9 cellular contexts compared by ENCODE assay signal in genomic region chr1:205335692-205336091, GRCh38. TPM values are rescaled to one million over a fixed set of nuclear protein-coding genes. Genes with fewer than 3 reads are reported as not detected.
DNase-seq lines count a peak whose midpoint lies in the region; ATAC-seq, FAIRE-seq and TF ChIP-seq lines count a peak whose summit lies in the region.
"Had no signal": no experiment of that assay in that cellular context is flagged by ENCODE, and none has a peak within 500 bp of the region (broad histone marks: within the 10 kb centered on the region; RNA-seq: fewer than 3 reads in every experiment).

No MANE protein-coding gene starts in this region.

- H3K27me3 ChIP-seq in right atrium auricular region (no peaks in the 10 kb centered on the region), small intestine (ENCODE audit: control insufficient read depth in 2 of 2, insufficient read depth in 2 of 2, low read length in 2 of 2) (no peaks in the 10 kb centered on the region)

- no peaks in the 10 kb centered on the region for H3K9me3 ChIP-seq in right atrium auricular region
- no peaks in the 10 kb centered on the region for H3K9me3 ChIP-seq in small intestine (ENCODE audit: control insufficient read depth, low read depth)

- H3K27ac ChIP-seq in right atrium auricular region = no peak overlapping the region
- no peak overlapping the region for H3K27ac ChIP-seq in small intestine (ENCODE audit: low read depth in 1 of 2, low read length in 1 of 2)

- H3K36me3 ChIP-seq in right atrium auricular region = no peaks in the 10 kb centered on the region
- no peaks in the 10 kb centered on the region for H3K36me3 ChIP-seq in small intestine (ENCODE audit: control insufficient read depth in 2 of 2, insufficient read depth in 2 of 2, low read length in 2 of 2)

- H3K4me3 ChIP-seq in right atrium auricular region (no peak overlapping the region), small intestine (ENCODE audit: low read depth in 1 of 2, low read length in 2 of 2) (no peak overlapping the region)

- DNase-seq in NCI-H1417 (lab: John Stamatoyannopoulos, UW) (peak; percentile 78 to 96 (median 92)), NCI-H1417 treated with DMSO at 0.1 percent for 48 hours (lab: John Stamatoyannopoulos, UW) (no peak), NCI-H187 treated with DMSO at 0.1 percent for 48 hours (lab: John Stamatoyannopoulos, UW) (peak; percentile 84), T-helper 22 cell (ENCODE audit: low read depth) (peak; percentile 47), amniotic epithelial cell (ENCODE audit: low read depth) (peak; percentile 69), right atrium auricular region (ENCODE audit: low spot score) (no peak), small intestine (peak; percentile 91)

- no peak for FAIRE-seq in small intestine (lab: Jason Lieb, UNC)
- FAIRE-seq: A204.1 had no signal

- WGBS in small intestine, 3 donors = 1 to 8% (median 3%) methylated on average over 4 of the region's 4 CpGs

- H3K4me1 ChIP-seq in right atrium auricular region (no peaks in the 10 kb centered on the region), small intestine (ENCODE audit: control insufficient read depth in 2 of 2, insufficient read depth in 1 of 2, low read depth in 1 of 2, low read length in 1 of 2) (no peaks in the 10 kb centered on the region)

- no peak for ATAC-seq in HG02885 (IDR thresholded peaks at IDR 0.05; ENCODE audit: poor library complexity, unreplicated experiment)

- TF ChIP-seq CTCF in right atrium auricular region (IDR thresholded peaks at IDR 0.05) = peak; percentile 86 to 90

RNA-seq across cellular contexts. Expression of gene NUAK2, which starts 14.1 kb away (rescaled TPM):
- 1 to 10 TPM in 1 of 2 donors, under 1 TPM in 1; 0.67 to 1.7 TPM for total RNA-seq in right atrium auricular region
- 10 to 100 TPM in 1 of 3 donors, 1 to 10 TPM in 2; 8.5 to 16.2 (median 8.9) TPM for polyA plus RNA-seq in small intestine

RNA-seq across cellular contexts. Expression of gene KLHDC8A, which starts 21.0 kb away (rescaled TPM):
- total RNA-seq in right atrium auricular region = under 1 TPM in 1 of 2 donors, not detected in 1; 0.24 TPM
- polyA plus RNA-seq in small intestine = 1 to 10 TPM in 2 of 3 donors, under 1 TPM in 1; 0.22 to 1.7 (median 1.1) TPM

Comparison
In these comparisons a context has a peak if more than half of its experiments do, and no peak if none do; other contexts are left out.
1. DNase-seq: peak in NCI-H1417 (3 of 3), NCI-H187 treated with DMSO at 0.1 percent for 48 hours (single experiment), T-helper 22 cell (single experiment), amniotic epithelial cell (single experiment) and small intestine (single experiment); none in NCI-H1417 treated with DMSO at 0.1 percent for 48 hours (single experiment) and right atrium auricular region (single experiment).